ENCODE assay signal across 1 cellular context in the genomic region with DNA sequence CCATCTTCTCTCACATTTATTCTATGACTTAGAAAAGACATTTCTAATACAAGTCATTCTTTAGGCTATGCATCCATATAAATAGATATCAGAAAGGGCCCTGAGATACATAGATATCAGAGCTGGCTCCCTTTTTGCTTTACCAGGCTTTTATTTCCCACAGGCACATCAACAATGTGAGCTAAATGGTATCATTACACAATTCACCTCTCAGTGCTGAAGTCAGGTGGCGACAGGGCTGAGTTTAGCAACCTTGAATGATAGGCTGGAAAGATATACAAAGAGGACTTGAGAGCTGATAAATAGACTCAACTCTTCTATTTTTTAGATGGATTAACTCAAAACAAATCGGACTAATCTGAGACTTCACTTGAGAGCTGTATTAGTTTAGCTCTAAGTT.
TF ChIP-seq lines count a peak whose summit lies in the region.

No MANE protein-coding gene starts in this region.

TF ChIP-seq in HCT116, 20 proteins besides CTCF, POLR2A, EP300 and RAD21 (continued from another document):
- TF ChIP-seq, protein P1, sequence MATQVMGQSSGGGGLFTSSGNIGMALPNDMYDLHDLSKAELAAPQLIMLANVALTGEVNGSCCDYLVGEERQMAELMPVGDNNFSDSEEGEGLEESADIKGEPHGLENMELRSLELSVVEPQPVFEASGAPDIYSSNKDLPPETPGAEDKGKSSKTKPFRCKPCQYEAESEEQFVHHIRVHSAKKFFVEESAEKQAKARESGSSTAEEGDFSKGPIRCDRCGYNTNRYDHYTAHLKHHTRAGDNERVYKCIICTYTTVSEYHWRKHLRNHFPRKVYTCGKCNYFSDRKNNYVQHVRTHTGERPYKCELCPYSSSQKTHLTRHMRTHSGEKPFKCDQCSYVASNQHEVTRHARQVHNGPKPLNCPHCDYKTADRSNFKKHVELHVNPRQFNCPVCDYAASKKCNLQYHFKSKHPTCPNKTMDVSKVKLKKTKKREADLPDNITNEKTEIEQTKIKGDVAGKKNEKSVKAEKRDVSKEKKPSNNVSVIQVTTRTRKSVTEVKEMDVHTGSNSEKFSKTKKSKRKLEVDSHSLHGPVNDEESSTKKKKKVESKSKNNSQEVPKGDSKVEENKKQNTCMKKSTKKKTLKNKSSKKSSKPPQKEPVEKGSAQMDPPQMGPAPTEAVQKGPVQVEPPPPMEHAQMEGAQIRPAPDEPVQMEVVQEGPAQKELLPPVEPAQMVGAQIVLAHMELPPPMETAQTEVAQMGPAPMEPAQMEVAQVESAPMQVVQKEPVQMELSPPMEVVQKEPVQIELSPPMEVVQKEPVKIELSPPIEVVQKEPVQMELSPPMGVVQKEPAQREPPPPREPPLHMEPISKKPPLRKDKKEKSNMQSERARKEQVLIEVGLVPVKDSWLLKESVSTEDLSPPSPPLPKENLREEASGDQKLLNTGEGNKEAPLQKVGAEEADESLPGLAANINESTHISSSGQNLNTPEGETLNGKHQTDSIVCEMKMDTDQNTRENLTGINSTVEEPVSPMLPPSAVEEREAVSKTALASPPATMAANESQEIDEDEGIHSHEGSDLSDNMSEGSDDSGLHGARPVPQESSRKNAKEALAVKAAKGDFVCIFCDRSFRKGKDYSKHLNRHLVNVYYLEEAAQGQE (IDR thresholded peaks at IDR 0.05; ENCODE audit: low read depth): no peak
- TF ChIP-seq, protein P2, sequence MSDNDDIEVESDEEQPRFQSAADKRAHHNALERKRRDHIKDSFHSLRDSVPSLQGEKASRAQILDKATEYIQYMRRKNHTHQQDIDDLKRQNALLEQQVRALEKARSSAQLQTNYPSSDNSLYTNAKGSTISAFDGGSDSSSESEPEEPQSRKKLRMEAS (IDR thresholded peaks at IDR 0.05): no peak
- no peak for TF ChIP-seq ELF1 (IDR thresholded peaks at IDR 0.05; ENCODE audit: borderline replicate concordance, low read depth)
